In the genomic region with DNA sequence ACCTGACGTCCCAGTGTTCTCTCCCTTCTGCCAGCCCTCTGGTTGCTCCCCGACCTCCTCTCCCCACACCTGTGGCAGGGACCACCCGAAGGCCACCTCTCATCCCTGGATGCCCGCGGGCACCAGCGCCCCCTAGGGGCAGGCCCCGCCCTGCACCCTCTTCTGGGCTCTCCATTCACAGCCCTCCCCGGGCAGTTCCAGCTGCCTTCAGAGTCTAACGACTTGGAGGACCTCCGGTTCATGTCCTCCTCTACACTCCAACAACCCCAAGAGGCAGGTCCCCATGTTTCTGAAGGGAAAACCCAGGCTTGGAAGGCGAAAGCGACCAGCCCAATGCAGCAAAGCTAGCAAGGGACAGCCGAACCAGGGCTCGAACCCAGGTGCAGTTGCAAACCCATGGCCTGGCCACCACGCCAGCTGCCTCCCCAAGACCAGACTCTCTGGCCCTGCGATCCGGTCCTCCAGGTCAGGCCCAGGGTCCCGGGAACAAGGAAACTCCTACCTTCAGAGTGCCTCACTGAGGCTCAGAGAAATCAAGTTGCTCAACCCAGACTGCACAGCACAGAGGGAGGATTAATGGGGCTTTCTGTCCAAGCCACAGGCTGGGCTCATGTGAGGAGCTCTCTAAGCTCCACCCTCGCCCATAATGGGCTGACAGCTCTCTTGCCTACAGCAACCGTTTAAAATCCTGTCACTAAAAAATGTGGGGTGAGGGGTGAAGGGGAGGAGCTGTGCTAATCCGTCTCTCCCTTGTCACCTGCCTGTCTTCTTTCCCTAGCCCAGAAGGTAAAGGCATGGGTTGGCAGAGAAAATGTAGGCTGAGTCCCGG, we compare ENCODE assay signal across 8 cellular contexts.
DNase-seq lines count a peak whose midpoint lies in the region; ATAC-seq, FAIRE-seq and TF ChIP-seq lines count a peak whose summit lies in the region.

No MANE protein-coding gene starts in this region.

- no peaks in the 10 kb centered on the region for H3F3A ChIP-seq in Loucy (ENCODE audit: low read depth)

- H3K4me2 ChIP-seq in Loucy (ENCODE audit: low read depth, low read length, poor library complexity, severe bottlenecking): no peak overlapping the region

- DNase-seq in CD8-positive, alpha-beta memory T cell: peak in 3 of 5 donors; percentile 17 to 48 (median 40)
- DNase-seq in activated naive CD8-positive, alpha-beta T cell treated with anti-CD3 and anti-CD28 coated beads, Interleukin-2, amount 50 U/mL, for 24 hours: peak; percentile 57
- DNase-seq in left kidney (ENCODE audit: low read depth, low spot score): peak; percentile 72
- peak; percentile 40 for DNase-seq in urothelium cell line (ENCODE audit: low spot score)
- no peak for DNase-seq in SIG-M5 (lab: John Stamatoyannopoulos, UW)

- no peaks in the 10 kb centered on the region for H3K9me2 ChIP-seq in Loucy (replicated peaks; ENCODE audit: low read depth, low read length)

- no peak overlapping the region for H3K4me3 ChIP-seq in CD8-positive, alpha-beta memory T cell (ENCODE audit: low read length)
- no peak overlapping the region for H3K4me3 ChIP-seq in Loucy (ENCODE audit: low read length, poor library complexity, severe bottlenecking)

- H3K36me3 ChIP-seq in CD8-positive, alpha-beta memory T cell (ENCODE audit: insufficient read depth, low read length): no peaks in the 10 kb centered on the region
- no peaks in the 10 kb centered on the region for H3K36me3 ChIP-seq in Loucy (ENCODE audit: insufficient read depth, low read length)

- peaks cover 17% of the 10 kb centered on the region for H3K27me3 ChIP-seq in CD8-positive, alpha-beta memory T cell (ENCODE audit: insufficient read depth, low read length, poor library complexity, severe bottlenecking)
- H3K27me3 ChIP-seq in Loucy (ENCODE audit: insufficient read depth, low read length, poor library complexity, severe bottlenecking): no peaks in the 10 kb centered on the region

- no peak for ATAC-seq in activated naive CD8-positive, alpha-beta T cell treated with anti-CD3 and anti-CD28 coated beads, Interleukin-2, amount 50 U/mL, for 24 hours
- ATAC-seq in GM19397 (IDR thresholded peaks at IDR 0.05; ENCODE audit: unreplicated experiment) (no peak), HG02973 (IDR thresholded peaks at IDR 0.05; ENCODE audit: unreplicated experiment) (no peak)

- peaks cover 13 to 23% (median 16%) of the 10 kb centered on the region in 3 donors for H3K4me1 Mint-ChIP-seq in CD8-positive, alpha-beta memory T cell
- H3K4me1 Mint-ChIP-seq in activated naive CD8-positive, alpha-beta T cell treated with anti-CD3 and anti-CD28 coated beads, Interleukin-2, amount 50 U/mL, for 24 hours: peaks cover 18% of the 10 kb centered on the region

- H3K9me3 Mint-ChIP-seq in CD8-positive, alpha-beta memory T cell: peaks cover 0 to 3% (median 0%) of the 10 kb centered on the region in 5 donors
- no peaks in the 10 kb centered on the region for H3K9me3 Mint-ChIP-seq in activated naive CD8-positive, alpha-beta T cell treated with anti-CD3 and anti-CD28 coated beads, Interleukin-2, amount 50 U/mL, for 24 hours

- H2AFZ ChIP-seq in Loucy (ENCODE audit: low read length): no peak overlapping the region

- H4K20me1 ChIP-seq in Loucy (ENCODE audit: insufficient read depth, low read length, poor library complexity, severe bottlenecking): no peaks in the 10 kb centered on the region

- H3K4me3 Mint-ChIP-seq in CD8-positive, alpha-beta memory T cell: no peak overlapping the region
- H3K4me3 Mint-ChIP-seq in activated naive CD8-positive, alpha-beta T cell treated with anti-CD3 and anti-CD28 coated beads, Interleukin-2, amount 50 U/mL, for 24 hours: no peak overlapping the region

- H3K27ac Mint-ChIP-seq in CD8-positive, alpha-beta memory T cell: no peak overlapping the region
- no peak overlapping the region for H3K27ac Mint-ChIP-seq in activated naive CD8-positive, alpha-beta T cell treated with anti-CD3 and anti-CD28 coated beads, Interleukin-2, amount 50 U/mL, for 24 hours

- H3K27ac ChIP-seq in CD8-positive, alpha-beta memory T cell (ENCODE audit: low read depth, low read length): no peak overlapping the region

- POLR2A ChIA-PET in CD8-positive, alpha-beta memory T cell (lab: Charles Lee): no interaction called here

- H3K79me2 ChIP-seq in Loucy (ENCODE audit: insufficient read depth, low read length): no peaks in the 10 kb centered on the region

- no peaks in the 10 kb centered on the region for H3K36me3 Mint-ChIP-seq in CD8-positive, alpha-beta memory T cell
- H3K36me3 Mint-ChIP-seq in activated naive CD8-positive, alpha-beta T cell treated with anti-CD3 and anti-CD28 coated beads, Interleukin-2, amount 50 U/mL, for 24 hours (ENCODE audit: low read depth): no peaks in the 10 kb centered on the region

- peaks cover 19 to 55% of the 10 kb centered on the region in 2 donors for H3K27me3 Mint-ChIP-seq in CD8-positive, alpha-beta memory T cell
- H3K27me3 Mint-ChIP-seq in activated naive CD8-positive, alpha-beta T cell treated with anti-CD3 and anti-CD28 coated beads, Interleukin-2, amount 50 U/mL, for 24 hours: peaks cover 35% of the 10 kb centered on the region

- peaks cover 14% of the 10 kb centered on the region for H3K4me1 ChIP-seq in CD8-positive, alpha-beta memory T cell (ENCODE audit: insufficient read depth, low read length)
- peaks cover 15% of the 10 kb centered on the region for H3K4me1 ChIP-seq in Loucy (ENCODE audit: insufficient read depth, low read length, poor library complexity, severe bottlenecking)

- H3K9ac ChIP-seq in Loucy (ENCODE audit: low read depth, low read length, poor library complexity, severe bottlenecking): no peak overlapping the region

- no peak for FAIRE-seq in urothelium cell line (lab: Jason Lieb, UNC)

- peak; percentile 96 for TF ChIP-seq CTCF in Loucy (conservative IDR thresholded peaks at IDR 0.05; ENCODE audit: low read length)

- CTCF ChIA-PET in CD8-positive, alpha-beta memory T cell (lab: Charles Lee): interaction anchor here (0.8 to 14.3 kb wide), 8 partner anchors 10 to 79 kb away, joined by 3 to 297 read pairs (median 5); no protein-coding TSS in a partner anchor

- H3K9me3 ChIP-seq in CD8-positive, alpha-beta memory T cell (ENCODE audit: low read length): no peaks in the 10 kb centered on the region
- no peaks in the 10 kb centered on the region for H3K9me3 ChIP-seq in Loucy (ENCODE audit: insufficient read depth, low read depth, low read length)
